12 cellular contexts compared by ENCODE assay signal in the genomic region with DNA sequence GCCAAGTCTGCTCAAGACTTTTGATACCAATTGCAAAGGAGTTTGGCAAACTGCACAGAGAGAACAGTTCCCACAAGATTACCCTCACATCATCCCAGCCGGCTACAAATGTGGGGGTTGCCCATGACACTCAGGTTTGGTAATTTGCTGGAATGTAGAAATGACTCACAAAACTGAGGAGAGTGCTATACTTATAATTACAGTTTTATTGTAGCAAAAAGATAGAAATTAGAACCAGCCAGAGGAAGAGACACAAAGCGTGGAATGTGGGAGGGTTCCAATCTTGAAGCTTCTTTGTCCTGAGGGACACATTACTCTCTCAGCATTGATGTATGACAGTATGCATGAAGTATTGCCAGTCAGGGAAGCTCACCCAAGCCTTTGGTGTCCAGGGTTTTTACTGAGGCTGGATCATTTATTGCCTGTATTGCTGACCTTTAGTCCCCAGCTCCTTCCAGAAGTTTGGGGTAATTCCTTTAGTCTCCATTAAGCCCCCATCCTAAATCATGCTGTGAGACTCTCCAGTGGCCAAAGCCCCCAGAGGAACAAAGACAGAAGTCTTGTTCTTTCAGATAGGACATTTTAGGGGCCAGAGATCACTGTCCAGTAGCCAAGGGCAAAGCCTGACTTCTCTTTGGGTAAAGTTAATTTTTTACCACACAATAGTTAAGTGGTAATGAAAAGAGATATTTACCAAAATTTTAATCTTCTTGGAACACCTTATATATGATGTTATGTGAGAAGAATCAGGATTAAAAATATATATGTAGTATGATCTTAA. TPM values are rescaled to one million over a fixed set of nuclear protein-coding genes. Genes with fewer than 3 reads are reported as not detected.
DNase-seq lines count a peak whose midpoint lies in the region; ATAC-seq and TF ChIP-seq lines count a peak whose summit lies in the region.
"Had no signal": no experiment of that assay in that cellular context is flagged by ENCODE, and none has a peak within 500 bp of the region (broad histone marks: within the 10 kb centered on the region; RNA-seq: fewer than 3 reads in every experiment).

No MANE protein-coding gene starts in this region.

- H3K9me3 Mint-ChIP-seq in osteocyte (ENCODE audit: unreplicated experiment): no peaks in the 10 kb centered on the region
- H3K9me3 Mint-ChIP-seq: nephron had no signal

- no peak overlapping the region for H3K4me3 Mint-ChIP-seq in osteocyte (ENCODE audit: unreplicated experiment)
- H3K4me3 Mint-ChIP-seq: nephron had no signal

- H3K27me3 Mint-ChIP-seq in osteocyte (ENCODE audit: unreplicated experiment): no peaks in the 10 kb centered on the region

- DNase-seq in Daoy (ENCODE audit: low read depth) (peak; percentile 63), NCI-H69 (lab: John Stamatoyannopoulos, UW) (peak; percentile 16), epithelial cell of proximal tubule (ENCODE audit: low read depth) (peak; percentile 63), osteocyte (ENCODE audit: extremely low spot score, unreplicated experiment) (no peak), OCI-M2 (lab: John Stamatoyannopoulos, UW; ENCODE audit: unreplicated experiment) (no peak), GM13977 (ENCODE audit: low spot score) (no peak)
- DNase-seq: heart left ventricle, uterus had no signal

- H3K27ac Mint-ChIP-seq in osteocyte (ENCODE audit: unreplicated experiment): peak overlapping the region; percentile 74
- H3K27ac Mint-ChIP-seq: nephron had no signal

- in situ Hi-C loops in GM13977 (cut with MboI; ENCODE audit: low pct_unique_long_range_greater_than_20kb, low sequenced_read_pairs, unreplicated experiment): no loop called here

- H3K36me3 Mint-ChIP-seq in osteocyte (ENCODE audit: unreplicated experiment): peaks cover 38% of the 10 kb centered on the region

- peaks cover 26% of the 10 kb centered on the region for H3K4me1 Mint-ChIP-seq in osteocyte (ENCODE audit: unreplicated experiment)

- H3K4me3 ChIP-seq in epithelial cell of proximal tubule (ENCODE audit: low read depth, low read length): no peak overlapping the region
- H3K4me3 ChIP-seq: cardiac muscle cell, heart left ventricle, uterus had no signal

- ATAC-seq in HG03457 (IDR thresholded peaks at IDR 0.05; ENCODE audit: unreplicated experiment) (no peak), HG02763 (IDR thresholded peaks at IDR 0.05; ENCODE audit: unreplicated experiment) (no peak)
- ATAC-seq: heart left ventricle had no signal

- TF ChIP-seq CTCF in epithelial cell of proximal tubule (conservative IDR thresholded peaks at IDR 0.05; ENCODE audit: low read depth, low read length) (no peak), osteocyte (IDR thresholded peaks at IDR 0.05) (no peak), GM13977 (IDR thresholded peaks at IDR 0.05; ENCODE audit: extremely low read depth, insufficient read depth, missing control alignments) (no peak)

RNA-seq across cellular contexts. Expression of gene TBK1, which starts 9.9 kb away (rescaled TPM):
- total RNA-seq in Daoy (2014; rRNA removed; shearing (Covaris generic)): 48.3 and 50.1 TPM in 2 replicates
- 15.0 and 16.7 TPM in 2 replicates for total RNA-seq in epithelial cell of proximal tubule
- 22.2 and 22.9 TPM in 2 replicates for total RNA-seq in osteocyte

RNA-seq across cellular contexts. Expression of gene XPOT, which starts 57.6 kb away (rescaled TPM):
- total RNA-seq in Daoy (2014; rRNA removed; shearing (Covaris generic)): 90.7 and 96.7 TPM in 2 replicates
- total RNA-seq in epithelial cell of proximal tubule: 39.8 and 68.4 TPM in 2 replicates
- total RNA-seq in osteocyte: 171 and 173 TPM in 2 replicates

Comparison
In these comparisons a context has a peak if more than half of its experiments do, and no peak if none do; other contexts are left out.
1. DNase-seq: peak in Daoy (single experiment), NCI-H69 (single experiment) and epithelial cell of proximal tubule (single experiment); none in osteocyte (single experiment), OCI-M2 (single experiment) and GM13977 (single experiment).